1 cellular context compared by ENCODE assay signal in the genomic region with DNA sequence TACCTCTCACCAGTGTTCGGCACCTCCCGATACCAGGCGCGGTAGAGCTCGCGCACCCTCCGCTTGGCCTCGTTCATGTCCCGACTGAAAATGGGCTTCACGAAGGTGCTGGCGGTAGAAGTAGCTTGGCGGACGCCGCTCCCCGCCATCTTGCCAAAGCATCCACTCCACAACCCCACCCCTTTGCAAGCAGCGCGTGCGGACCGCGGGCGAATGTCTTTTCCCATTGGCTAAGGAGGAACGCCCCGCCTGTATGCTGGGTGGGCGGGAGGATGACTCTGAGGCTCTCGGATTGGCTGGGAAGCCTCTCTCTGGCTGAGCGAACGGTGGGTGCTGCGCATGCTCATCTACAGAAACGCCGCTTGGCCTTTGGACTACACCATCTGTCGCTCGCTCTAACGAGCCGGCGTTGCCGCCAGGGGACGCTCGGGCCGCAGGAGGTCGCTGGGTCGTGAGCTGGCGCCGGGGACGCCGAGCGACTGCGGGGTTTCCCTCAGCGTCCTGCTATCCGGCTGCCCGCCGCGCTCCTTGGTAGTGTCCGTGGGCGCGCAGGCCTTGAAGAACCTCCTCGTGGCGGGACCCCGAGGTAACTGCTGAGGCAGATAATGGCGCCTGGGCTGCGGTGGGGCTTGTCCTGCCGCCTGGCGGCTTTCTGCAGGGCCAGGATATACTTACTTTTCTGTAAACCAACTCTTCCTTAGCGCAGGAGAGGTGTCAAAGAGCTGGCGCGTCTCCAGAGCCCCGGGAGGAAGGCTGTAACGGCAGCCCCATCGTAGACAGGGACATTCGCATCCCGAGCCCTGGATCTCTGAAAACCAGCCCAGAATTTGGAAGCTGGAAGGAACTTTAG.
A peak's percentile ranks its signal among the peaks of the same experiment; 100 is the strongest.
TF ChIP-seq lines count a peak whose summit lies in the region.

A gene (minus strand): TSS at position 177 of the 850 bp plus-strand sequence. CDS start 28 bp downstream, at position 149.

TF ChIP-seq in WTC11, 78 proteins besides CTCF, POLR2A, EP300 and RAD21 (continued from another document and continues in another):
- TF ChIP-seq NR3C1 (CRISPR knock-in tag; conservative IDR thresholded peaks at IDR 0.05; ENCODE audit: low read depth) (no peak), NFE2L1 (CRISPR knock-in tag; IDR thresholded peaks at IDR 0.05) (peak; percentile 61; the same call in 1 of the 2 replicates), ELF4 (CRISPR knock-in tag; IDR thresholded peaks at IDR 0.05; ENCODE audit: low read depth) (no peak), ZNF263 (CRISPR knock-in tag; IDR thresholded peaks at IDR 0.05; ENCODE audit: low read depth) (no peak), KAT7 (CRISPR knock-in tag; IDR thresholded peaks at IDR 0.05; ENCODE audit: borderline replicate concordance) (no peak), IRF2 (CRISPR knock-in tag; IDR thresholded peaks at IDR 0.05; ENCODE audit: borderline replicate concordance, low read depth) (no peak), ZNF317 (CRISPR knock-in tag; IDR thresholded peaks at IDR 0.05; ENCODE audit: borderline replicate concordance, low read depth) (no peak), JAZF1 (CRISPR knock-in tag; IDR thresholded peaks at IDR 0.05) (no peak), CREM (CRISPR knock-in tag; IDR thresholded peaks at IDR 0.05) (peak; percentile 8), NFYB (CRISPR knock-in tag; conservative IDR thresholded peaks at IDR 0.05; ENCODE audit: low read depth) (peak; percentile 72), CREB1 (CRISPR knock-in tag; IDR thresholded peaks at IDR 0.05) (no peak), SP1 (CRISPR knock-in tag; conservative IDR thresholded peaks at IDR 0.05) (peak; percentile 92), MYBL2 (CRISPR knock-in tag; IDR thresholded peaks at IDR 0.05) (peak; percentile 94), ZNF396 (CRISPR knock-in tag; IDR thresholded peaks at IDR 0.05; ENCODE audit: borderline replicate concordance) (no peak), RELA (CRISPR knock-in tag; IDR thresholded peaks at IDR 0.05; ENCODE audit: borderline replicate concordance) (no peak), GRHL2 (CRISPR knock-in tag; IDR thresholded peaks at IDR 0.05; ENCODE audit: insufficient replicate concordance, severe bottlenecking) (no peak), ZNF121 (CRISPR knock-in tag; IDR thresholded peaks at IDR 0.05) (no peak)
- TF ChIP-seq, protein P1, sequence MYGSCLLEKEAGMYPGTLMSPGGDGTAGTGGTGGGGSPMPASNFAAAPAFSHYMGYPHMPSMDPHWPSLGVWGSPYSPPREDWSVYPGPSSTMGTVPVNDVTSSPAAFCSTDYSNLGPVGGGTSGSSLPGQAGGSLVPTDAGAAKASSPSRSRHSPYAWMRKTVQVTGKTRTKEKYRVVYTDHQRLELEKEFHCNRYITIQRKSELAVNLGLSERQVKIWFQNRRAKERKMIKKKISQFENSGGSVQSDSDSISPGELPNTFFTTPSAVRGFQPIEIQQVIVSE (CRISPR knock-in tag; IDR thresholded peaks at IDR 0.05; ENCODE audit: borderline replicate concordance), result no peak
- TF ChIP-seq, protein P2, sequence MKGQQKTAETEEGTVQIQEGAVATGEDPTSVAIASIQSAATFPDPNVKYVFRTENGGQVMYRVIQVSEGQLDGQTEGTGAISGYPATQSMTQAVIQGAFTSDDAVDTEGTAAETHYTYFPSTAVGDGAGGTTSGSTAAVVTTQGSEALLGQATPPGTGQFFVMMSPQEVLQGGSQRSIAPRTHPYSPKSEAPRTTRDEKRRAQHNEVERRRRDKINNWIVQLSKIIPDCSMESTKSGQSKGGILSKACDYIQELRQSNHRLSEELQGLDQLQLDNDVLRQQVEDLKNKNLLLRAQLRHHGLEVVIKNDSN (CRISPR knock-in tag; IDR thresholded peaks at IDR 0.05), result peak; percentile 41
- TF ChIP-seq, protein P3, sequence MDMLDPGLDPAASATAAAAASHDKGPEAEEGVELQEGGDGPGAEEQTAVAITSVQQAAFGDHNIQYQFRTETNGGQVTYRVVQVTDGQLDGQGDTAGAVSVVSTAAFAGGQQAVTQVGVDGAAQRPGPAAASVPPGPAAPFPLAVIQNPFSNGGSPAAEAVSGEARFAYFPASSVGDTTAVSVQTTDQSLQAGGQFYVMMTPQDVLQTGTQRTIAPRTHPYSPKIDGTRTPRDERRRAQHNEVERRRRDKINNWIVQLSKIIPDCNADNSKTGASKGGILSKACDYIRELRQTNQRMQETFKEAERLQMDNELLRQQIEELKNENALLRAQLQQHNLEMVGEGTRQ (CRISPR knock-in tag; IDR thresholded peaks at IDR 0.05), result no peak; the same call in 1 of the 2 replicates
- TF ChIP-seq, protein P4, sequence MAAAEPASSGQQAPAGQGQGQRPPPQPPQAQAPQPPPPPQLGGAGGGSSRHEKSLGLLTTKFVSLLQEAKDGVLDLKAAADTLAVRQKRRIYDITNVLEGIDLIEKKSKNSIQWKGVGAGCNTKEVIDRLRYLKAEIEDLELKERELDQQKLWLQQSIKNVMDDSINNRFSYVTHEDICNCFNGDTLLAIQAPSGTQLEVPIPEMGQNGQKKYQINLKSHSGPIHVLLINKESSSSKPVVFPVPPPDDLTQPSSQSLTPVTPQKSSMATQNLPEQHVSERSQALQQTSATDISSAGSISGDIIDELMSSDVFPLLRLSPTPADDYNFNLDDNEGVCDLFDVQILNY (CRISPR knock-in tag; IDR thresholded peaks at IDR 0.05), result no peak; the same call in none of the 2 replicates
- TF ChIP-seq, protein P5, sequence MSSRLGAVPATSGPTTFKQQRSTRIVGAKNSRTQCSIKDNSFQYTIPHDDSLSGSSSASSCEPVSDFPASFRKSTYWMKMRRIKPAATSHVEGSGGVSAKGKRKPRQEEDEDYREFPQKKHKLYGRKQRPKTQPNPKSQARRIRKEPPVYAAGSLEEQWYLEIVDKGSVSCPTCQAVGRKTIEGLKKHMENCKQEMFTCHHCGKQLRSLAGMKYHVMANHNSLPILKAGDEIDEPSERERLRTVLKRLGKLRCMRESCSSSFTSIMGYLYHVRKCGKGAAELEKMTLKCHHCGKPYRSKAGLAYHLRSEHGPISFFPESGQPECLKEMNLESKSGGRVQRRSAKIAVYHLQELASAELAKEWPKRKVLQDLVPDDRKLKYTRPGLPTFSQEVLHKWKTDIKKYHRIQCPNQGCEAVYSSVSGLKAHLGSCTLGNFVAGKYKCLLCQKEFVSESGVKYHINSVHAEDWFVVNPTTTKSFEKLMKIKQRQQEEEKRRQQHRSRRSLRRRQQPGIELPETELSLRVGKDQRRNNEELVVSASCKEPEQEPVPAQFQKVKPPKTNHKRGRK (CRISPR knock-in tag; IDR thresholded peaks at IDR 0.05; ENCODE audit: borderline replicate concordance), result no peak
- TF ChIP-seq, protein P6, sequence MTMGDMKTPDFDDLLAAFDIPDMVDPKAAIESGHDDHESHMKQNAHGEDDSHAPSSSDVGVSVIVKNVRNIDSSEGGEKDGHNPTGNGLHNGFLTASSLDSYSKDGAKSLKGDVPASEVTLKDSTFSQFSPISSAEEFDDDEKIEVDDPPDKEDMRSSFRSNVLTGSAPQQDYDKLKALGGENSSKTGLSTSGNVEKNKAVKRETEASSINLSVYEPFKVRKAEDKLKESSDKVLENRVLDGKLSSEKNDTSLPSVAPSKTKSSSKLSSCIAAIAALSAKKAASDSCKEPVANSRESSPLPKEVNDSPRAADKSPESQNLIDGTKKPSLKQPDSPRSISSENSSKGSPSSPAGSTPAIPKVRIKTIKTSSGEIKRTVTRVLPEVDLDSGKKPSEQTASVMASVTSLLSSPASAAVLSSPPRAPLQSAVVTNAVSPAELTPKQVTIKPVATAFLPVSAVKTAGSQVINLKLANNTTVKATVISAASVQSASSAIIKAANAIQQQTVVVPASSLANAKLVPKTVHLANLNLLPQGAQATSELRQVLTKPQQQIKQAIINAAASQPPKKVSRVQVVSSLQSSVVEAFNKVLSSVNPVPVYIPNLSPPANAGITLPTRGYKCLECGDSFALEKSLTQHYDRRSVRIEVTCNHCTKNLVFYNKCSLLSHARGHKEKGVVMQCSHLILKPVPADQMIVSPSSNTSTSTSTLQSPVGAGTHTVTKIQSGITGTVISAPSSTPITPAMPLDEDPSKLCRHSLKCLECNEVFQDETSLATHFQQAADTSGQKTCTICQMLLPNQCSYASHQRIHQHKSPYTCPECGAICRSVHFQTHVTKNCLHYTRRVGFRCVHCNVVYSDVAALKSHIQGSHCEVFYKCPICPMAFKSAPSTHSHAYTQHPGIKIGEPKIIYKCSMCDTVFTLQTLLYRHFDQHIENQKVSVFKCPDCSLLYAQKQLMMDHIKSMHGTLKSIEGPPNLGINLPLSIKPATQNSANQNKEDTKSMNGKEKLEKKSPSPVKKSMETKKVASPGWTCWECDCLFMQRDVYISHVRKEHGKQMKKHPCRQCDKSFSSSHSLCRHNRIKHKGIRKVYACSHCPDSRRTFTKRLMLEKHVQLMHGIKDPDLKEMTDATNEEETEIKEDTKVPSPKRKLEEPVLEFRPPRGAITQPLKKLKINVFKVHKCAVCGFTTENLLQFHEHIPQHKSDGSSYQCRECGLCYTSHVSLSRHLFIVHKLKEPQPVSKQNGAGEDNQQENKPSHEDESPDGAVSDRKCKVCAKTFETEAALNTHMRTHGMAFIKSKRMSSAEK (CRISPR knock-in tag; IDR thresholded peaks at IDR 0.05; ENCODE audit: borderline replicate concordance), result no peak
- TF ChIP-seq, protein P7, sequence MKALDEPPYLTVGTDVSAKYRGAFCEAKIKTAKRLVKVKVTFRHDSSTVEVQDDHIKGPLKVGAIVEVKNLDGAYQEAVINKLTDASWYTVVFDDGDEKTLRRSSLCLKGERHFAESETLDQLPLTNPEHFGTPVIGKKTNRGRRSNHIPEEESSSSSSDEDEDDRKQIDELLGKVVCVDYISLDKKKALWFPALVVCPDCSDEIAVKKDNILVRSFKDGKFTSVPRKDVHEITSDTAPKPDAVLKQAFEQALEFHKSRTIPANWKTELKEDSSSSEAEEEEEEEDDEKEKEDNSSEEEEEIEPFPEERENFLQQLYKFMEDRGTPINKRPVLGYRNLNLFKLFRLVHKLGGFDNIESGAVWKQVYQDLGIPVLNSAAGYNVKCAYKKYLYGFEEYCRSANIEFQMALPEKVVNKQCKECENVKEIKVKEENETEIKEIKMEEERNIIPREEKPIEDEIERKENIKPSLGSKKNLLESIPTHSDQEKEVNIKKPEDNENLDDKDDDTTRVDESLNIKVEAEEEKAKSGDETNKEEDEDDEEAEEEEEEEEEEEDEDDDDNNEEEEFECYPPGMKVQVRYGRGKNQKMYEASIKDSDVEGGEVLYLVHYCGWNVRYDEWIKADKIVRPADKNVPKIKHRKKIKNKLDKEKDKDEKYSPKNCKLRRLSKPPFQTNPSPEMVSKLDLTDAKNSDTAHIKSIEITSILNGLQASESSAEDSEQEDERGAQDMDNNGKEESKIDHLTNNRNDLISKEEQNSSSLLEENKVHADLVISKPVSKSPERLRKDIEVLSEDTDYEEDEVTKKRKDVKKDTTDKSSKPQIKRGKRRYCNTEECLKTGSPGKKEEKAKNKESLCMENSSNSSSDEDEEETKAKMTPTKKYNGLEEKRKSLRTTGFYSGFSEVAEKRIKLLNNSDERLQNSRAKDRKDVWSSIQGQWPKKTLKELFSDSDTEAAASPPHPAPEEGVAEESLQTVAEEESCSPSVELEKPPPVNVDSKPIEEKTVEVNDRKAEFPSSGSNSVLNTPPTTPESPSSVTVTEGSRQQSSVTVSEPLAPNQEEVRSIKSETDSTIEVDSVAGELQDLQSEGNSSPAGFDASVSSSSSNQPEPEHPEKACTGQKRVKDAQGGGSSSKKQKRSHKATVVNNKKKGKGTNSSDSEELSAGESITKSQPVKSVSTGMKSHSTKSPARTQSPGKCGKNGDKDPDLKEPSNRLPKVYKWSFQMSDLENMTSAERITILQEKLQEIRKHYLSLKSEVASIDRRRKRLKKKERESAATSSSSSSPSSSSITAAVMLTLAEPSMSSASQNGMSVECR (CRISPR knock-in tag; IDR thresholded peaks at IDR 0.05; ENCODE audit: borderline replicate concordance), result peak; percentile 87
- TF ChIP-seq, protein P8, sequence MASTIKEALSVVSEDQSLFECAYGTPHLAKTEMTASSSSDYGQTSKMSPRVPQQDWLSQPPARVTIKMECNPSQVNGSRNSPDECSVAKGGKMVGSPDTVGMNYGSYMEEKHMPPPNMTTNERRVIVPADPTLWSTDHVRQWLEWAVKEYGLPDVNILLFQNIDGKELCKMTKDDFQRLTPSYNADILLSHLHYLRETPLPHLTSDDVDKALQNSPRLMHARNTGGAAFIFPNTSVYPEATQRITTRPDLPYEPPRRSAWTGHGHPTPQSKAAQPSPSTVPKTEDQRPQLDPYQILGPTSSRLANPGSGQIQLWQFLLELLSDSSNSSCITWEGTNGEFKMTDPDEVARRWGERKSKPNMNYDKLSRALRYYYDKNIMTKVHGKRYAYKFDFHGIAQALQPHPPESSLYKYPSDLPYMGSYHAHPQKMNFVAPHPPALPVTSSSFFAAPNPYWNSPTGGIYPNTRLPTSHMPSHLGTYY (CRISPR knock-in tag; IDR thresholded peaks at IDR 0.05), result no peak
- TF ChIP-seq, protein P9, sequence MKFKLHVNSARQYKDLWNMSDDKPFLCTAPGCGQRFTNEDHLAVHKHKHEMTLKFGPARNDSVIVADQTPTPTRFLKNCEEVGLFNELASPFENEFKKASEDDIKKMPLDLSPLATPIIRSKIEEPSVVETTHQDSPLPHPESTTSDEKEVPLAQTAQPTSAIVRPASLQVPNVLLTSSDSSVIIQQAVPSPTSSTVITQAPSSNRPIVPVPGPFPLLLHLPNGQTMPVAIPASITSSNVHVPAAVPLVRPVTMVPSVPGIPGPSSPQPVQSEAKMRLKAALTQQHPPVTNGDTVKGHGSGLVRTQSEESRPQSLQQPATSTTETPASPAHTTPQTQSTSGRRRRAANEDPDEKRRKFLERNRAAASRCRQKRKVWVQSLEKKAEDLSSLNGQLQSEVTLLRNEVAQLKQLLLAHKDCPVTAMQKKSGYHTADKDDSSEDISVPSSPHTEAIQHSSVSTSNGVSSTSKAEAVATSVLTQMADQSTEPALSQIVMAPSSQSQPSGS (CRISPR knock-in tag; IDR thresholded peaks at IDR 0.05; ENCODE audit: borderline replicate concordance, low read depth), result no peak
- TF ChIP-seq, protein P10, sequence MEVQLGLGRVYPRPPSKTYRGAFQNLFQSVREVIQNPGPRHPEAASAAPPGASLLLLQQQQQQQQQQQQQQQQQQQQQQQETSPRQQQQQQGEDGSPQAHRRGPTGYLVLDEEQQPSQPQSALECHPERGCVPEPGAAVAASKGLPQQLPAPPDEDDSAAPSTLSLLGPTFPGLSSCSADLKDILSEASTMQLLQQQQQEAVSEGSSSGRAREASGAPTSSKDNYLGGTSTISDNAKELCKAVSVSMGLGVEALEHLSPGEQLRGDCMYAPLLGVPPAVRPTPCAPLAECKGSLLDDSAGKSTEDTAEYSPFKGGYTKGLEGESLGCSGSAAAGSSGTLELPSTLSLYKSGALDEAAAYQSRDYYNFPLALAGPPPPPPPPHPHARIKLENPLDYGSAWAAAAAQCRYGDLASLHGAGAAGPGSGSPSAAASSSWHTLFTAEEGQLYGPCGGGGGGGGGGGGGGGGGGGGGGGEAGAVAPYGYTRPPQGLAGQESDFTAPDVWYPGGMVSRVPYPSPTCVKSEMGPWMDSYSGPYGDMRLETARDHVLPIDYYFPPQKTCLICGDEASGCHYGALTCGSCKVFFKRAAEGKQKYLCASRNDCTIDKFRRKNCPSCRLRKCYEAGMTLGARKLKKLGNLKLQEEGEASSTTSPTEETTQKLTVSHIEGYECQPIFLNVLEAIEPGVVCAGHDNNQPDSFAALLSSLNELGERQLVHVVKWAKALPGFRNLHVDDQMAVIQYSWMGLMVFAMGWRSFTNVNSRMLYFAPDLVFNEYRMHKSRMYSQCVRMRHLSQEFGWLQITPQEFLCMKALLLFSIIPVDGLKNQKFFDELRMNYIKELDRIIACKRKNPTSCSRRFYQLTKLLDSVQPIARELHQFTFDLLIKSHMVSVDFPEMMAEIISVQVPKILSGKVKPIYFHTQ (CRISPR knock-in tag; IDR thresholded peaks at IDR 0.05), result no peak
